ENCODE assay signal across 19 cellular contexts in the genomic region with DNA sequence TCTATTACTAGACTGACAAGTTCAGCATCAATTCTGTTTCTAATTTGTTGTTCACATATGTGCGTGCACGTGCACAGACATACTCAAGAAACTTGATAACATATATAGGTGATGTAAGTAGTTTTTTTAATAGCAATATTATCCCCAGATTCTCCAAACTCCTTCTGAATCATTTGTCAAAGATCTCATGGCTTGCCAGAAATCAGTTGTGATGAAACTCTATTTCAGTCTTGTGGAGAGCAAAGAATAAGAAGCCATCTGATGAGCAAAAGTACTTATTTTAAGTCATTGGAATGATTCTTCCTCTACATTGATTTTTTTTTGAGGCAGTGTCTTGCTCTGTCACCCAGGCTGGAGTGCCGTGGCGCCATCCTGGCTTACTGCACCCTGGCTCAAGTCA.
"Had no signal": no experiment of that assay in that cellular context is flagged by ENCODE, and none has a peak within 500 bp of the region (broad histone marks: within the 10 kb centered on the region; RNA-seq: fewer than 3 reads in every experiment).

No MANE protein-coding gene starts in this region.

- H3K27ac ChIP-seq: Peyer's patch, SJCRH30 had no signal

- H3K27me3 ChIP-seq: Peyer's patch, SJCRH30 had no signal

- H3K36me3 ChIP-seq: Peyer's patch, SJCRH30 had no signal

- DNase-seq: KBM-7, NCI-H1092, NCI-H1105 treated with DMSO at 0.1 percent for 48 hours, NCI-H1417 treated with DMSO at 0.1 percent for 48 hours, NCI-H146, NCI-H187, NCI-H2029, NCI-H2081 treated with DMSO at 0.1 percent for 48 hours, NCI-H2171, NCI-H226, NCI-H446, NCI-H510A, NCI-H524 treated with DMSO at 0.1 percent for 48 hours, NCI-H69, NCI-H774, PC-3, Peyer's patch, SHP77 treated with DMSO at 0.1 percent for 48 hours, SJCRH30 had no signal

- H3K9me3 ChIP-seq: Peyer's patch, SJCRH30 had no signal

- H3K4me3 ChIP-seq: Peyer's patch, SJCRH30 had no signal
